ENCODE assay signal across 8 cellular contexts in genomic region chr12:7019043-7019569, GRCh38. TPM values are rescaled to one million over a fixed set of nuclear protein-coding genes. Genes with fewer than 3 reads are reported as not detected.
DNase-seq lines count a peak whose midpoint lies in the region; ATAC-seq and TF ChIP-seq lines count a peak whose summit lies in the region.

No MANE protein-coding gene starts in this region.

- H3K36me3 Mint-ChIP-seq in glutamatergic neuron (ENCODE audit: unreplicated experiment), result no peaks in the 10 kb centered on the region
- peaks cover 5% of the 10 kb centered on the region for H3K36me3 Mint-ChIP-seq in stimulated activated memory B cell treated with anti-CD40 and anti-IgM and Interleukin-4, amounts not matched to agents 10 μg/mL and 1 μg/mL and 100 μg/mL, for 72 hours

- peaks cover 2% of the 10 kb centered on the region for H3K9me3 Mint-ChIP-seq in glutamatergic neuron (ENCODE audit: unreplicated experiment)
- H3K9me3 Mint-ChIP-seq in stimulated activated memory B cell treated with anti-CD40 and anti-IgM and Interleukin-4, amounts not matched to agents 10 μg/mL and 1 μg/mL and 100 μg/mL, for 72 hours, result no peaks in the 10 kb centered on the region

- H2AFZ ChIP-seq in SU-DHL-6 (ENCODE audit: low read depth, low read length, severe bottlenecking), result peak overlapping the region; percentile 96

- H3K9me2 ChIP-seq in SU-DHL-6 (replicated peaks; ENCODE audit: insufficient read depth, low read length), result no peaks in the 10 kb centered on the region

- no peaks in the 10 kb centered on the region for H3K27me3 ChIP-seq in SU-DHL-6 (ENCODE audit: low read length)

- H4K20me1 ChIP-seq in SU-DHL-6 (ENCODE audit: low read depth, low read length), result no peaks in the 10 kb centered on the region

- H3K9me3 ChIP-seq in SU-DHL-6 (ENCODE audit: insufficient read depth, low read length), result no peaks in the 10 kb centered on the region

- peak overlapping the region; percentile 86 for H3K27ac ChIP-seq in SU-DHL-6 (ENCODE audit: low read depth, low read length)

- no peaks in the 10 kb centered on the region for H3K36me3 ChIP-seq in SU-DHL-6 (ENCODE audit: low read length)

- H3K79me2 ChIP-seq in SU-DHL-6 (ENCODE audit: insufficient read depth, low read length), result peaks cover 23% of the 10 kb centered on the region; the same call in 1 of the 2 replicates

- no peak for ATAC-seq in stimulated activated memory B cell treated with anti-CD40 and anti-IgM and Interleukin-4, amounts not matched to agents 10 μg/mL and 1 μg/mL and 100 μg/mL, for 72 hours
- no peak for ATAC-seq in omental fat pad (ENCODE audit: low FRiP score)

- peak overlapping the region; percentile 83 for H3K4me3 Mint-ChIP-seq in glutamatergic neuron (ENCODE audit: unreplicated experiment)
- peak overlapping the region; percentile 91 for H3K4me3 Mint-ChIP-seq in stimulated activated memory B cell treated with anti-CD40 and anti-IgM and Interleukin-4, amounts not matched to agents 10 μg/mL and 1 μg/mL and 100 μg/mL, for 72 hours

- TF ChIP-seq CTCF in SU-DHL-6 (IDR thresholded peaks at IDR 0.05; ENCODE audit: insufficient read depth, low read length, poor library complexity, severe bottlenecking) (no peak), glutamatergic neuron (IDR thresholded peaks at IDR 0.05; ENCODE audit: partially characterized antibody, unreplicated experiment) (peak; percentile 24), omental fat pad (IDR thresholded peaks at IDR 0.05) (peak in 1 of 3 donors; percentile 3)

- H3K4me3 ChIP-seq in SU-DHL-6 (ENCODE audit: insufficient read depth, low read length, poor library complexity, severe bottlenecking), result peak overlapping the region; percentile 76

- no peaks in the 10 kb centered on the region for H3F3A ChIP-seq in SU-DHL-6 (ENCODE audit: insufficient read depth)

- peak; percentile 47 for DNase-seq in NCI-H748 (lab: John Stamatoyannopoulos, UW; ENCODE audit: unreplicated experiment)
- no peak for DNase-seq in NCI-H748 treated with DMSO at 0.1 percent for 48 hours (lab: John Stamatoyannopoulos, UW)
- no peak for DNase-seq in glutamatergic neuron
- DNase-seq in omental fat pad (ENCODE audit: low spot score), result no peak
- no peak for DNase-seq in NCI-H2107 treated with DMSO at 0.1 percent for 48 hours (lab: John Stamatoyannopoulos, UW; ENCODE audit: unreplicated experiment)
- no peak for DNase-seq in NCI-H446 treated with DMSO at 0.1 percent for 48 hours (lab: John Stamatoyannopoulos, UW)

- peaks cover 10% of the 10 kb centered on the region for H3K4me1 Mint-ChIP-seq in glutamatergic neuron (ENCODE audit: low read depth, unreplicated experiment)
- H3K4me1 Mint-ChIP-seq in stimulated activated memory B cell treated with anti-CD40 and anti-IgM and Interleukin-4, amounts not matched to agents 10 μg/mL and 1 μg/mL and 100 μg/mL, for 72 hours, result peaks cover 29% of the 10 kb centered on the region

- peak overlapping the region; percentile 92 for H3K4me2 ChIP-seq in SU-DHL-6 (ENCODE audit: low read depth, low read length, poor library complexity, severe bottlenecking)

- H3K27ac Mint-ChIP-seq in glutamatergic neuron (ENCODE audit: unreplicated experiment), result peak overlapping the region; percentile 80
- H3K27ac Mint-ChIP-seq in stimulated activated memory B cell treated with anti-CD40 and anti-IgM and Interleukin-4, amounts not matched to agents 10 μg/mL and 1 μg/mL and 100 μg/mL, for 72 hours, result peak overlapping the region; percentile 77

- peak overlapping the region; percentile 90 for H3K9ac ChIP-seq in SU-DHL-6 (ENCODE audit: low read length)

- peaks cover 7% of the 10 kb centered on the region for H3K27me3 Mint-ChIP-seq in glutamatergic neuron (ENCODE audit: unreplicated experiment)
- no peaks in the 10 kb centered on the region for H3K27me3 Mint-ChIP-seq in stimulated activated memory B cell treated with anti-CD40 and anti-IgM and Interleukin-4, amounts not matched to agents 10 μg/mL and 1 μg/mL and 100 μg/mL, for 72 hours

RNA-seq across cellular contexts. Expression of gene LPCAT3, which starts 0.8 kb away (rescaled TPM):
- 53.3 TPM for total RNA-seq in glutamatergic neuron (ENCODE audit: unreplicated experiment)
- 10 to 100 TPM; 41.7 to 58.2 (median 47.9) TPM for total RNA-seq in omental fat pad

RNA-seq across cellular contexts. Expression of gene C1S, which starts 41.4 kb away (rescaled TPM):
- total RNA-seq in glutamatergic neuron (ENCODE audit: unreplicated experiment), result 3.5 TPM
- 100 to 1,000 TPM; 490 to 872 (median 705) TPM for total RNA-seq in omental fat pad

RNA-seq across cellular contexts. Expression of gene EMG1, which starts 48.4 kb away (rescaled TPM):
- total RNA-seq in glutamatergic neuron (ENCODE audit: unreplicated experiment), result 24.2 TPM
- 10 to 100 TPM; 28.8 to 47.1 (median 30.8) TPM for total RNA-seq in omental fat pad

RNA-seq across cellular contexts. Expression of gene PHB2, which starts 48.6 kb away (rescaled TPM):
- total RNA-seq in glutamatergic neuron (ENCODE audit: unreplicated experiment) (200 TPM), omental fat pad (100 to 1,000 TPM; 173 to 218 (median 189) TPM)

Comparison
In these comparisons a context has a peak if more than half of its experiments do, and no peak if none do; other contexts are left out.
1. RNA of gene C1S, which starts 41.4 kb away (total RNA-seq): 490 to 872 TPM in omental fat pad; 3.5 TPM in glutamatergic neuron (single experiment); every median in the first group is over 100 times any median in the second.